In the genomic region with DNA sequence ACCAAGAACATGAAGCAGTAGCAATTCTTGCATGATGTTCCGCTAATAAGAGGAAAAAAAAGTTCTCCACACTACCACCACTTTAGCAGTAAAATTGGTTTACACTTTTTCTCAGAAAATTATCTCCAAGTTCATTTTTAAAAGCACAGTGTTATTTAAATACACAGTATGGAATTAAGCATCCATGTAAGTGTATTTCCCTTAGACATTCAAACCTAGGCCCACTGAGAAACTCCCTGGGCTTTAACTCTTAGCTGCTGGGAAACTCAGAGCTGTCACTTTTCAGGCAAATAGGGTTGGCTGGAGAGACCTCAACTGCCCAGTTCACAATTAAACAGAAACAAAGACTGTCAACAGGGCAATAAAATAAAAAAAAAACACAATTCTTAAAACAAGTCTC, we compare ENCODE assay signal across 9 cellular contexts. TPM values are rescaled to one million over a fixed set of nuclear protein-coding genes. Genes with fewer than 3 reads are reported as not detected.
DNase-seq lines count a peak whose midpoint lies in the region; ATAC-seq and TF ChIP-seq lines count a peak whose summit lies in the region.
"Had no signal": no experiment of that assay in that cellular context is flagged by ENCODE, and none has a peak within 500 bp of the region (broad histone marks: within the 10 kb centered on the region; RNA-seq: fewer than 3 reads in every experiment).

No MANE protein-coding gene starts in this region.

- H3K27me3 ChIP-seq in CD8-positive, alpha-beta memory T cell (ENCODE audit: insufficient read depth, low read length, poor library complexity, severe bottlenecking), result no peaks in the 10 kb centered on the region
- H3K27me3 ChIP-seq in RWPE2 (ENCODE audit: insufficient read depth, poor library complexity, severe bottlenecking), result no peaks in the 10 kb centered on the region
- H3K27me3 ChIP-seq in esophagus muscularis mucosa, result no peaks in the 10 kb centered on the region
- no peaks in the 10 kb centered on the region for H3K27me3 ChIP-seq in psoas muscle (ENCODE audit: insufficient read depth in 3 of 3, low read length in 2 of 3)

- H3K9me3 Mint-ChIP-seq in CD8-positive, alpha-beta memory T cell, result peaks cover 0 to 2% (median 0%) of the 10 kb centered on the region in 5 donors

- H3K4me3 Mint-ChIP-seq in CD8-positive, alpha-beta memory T cell, result peak overlapping the region; percentile 30 to 96 (median 85)

- peak overlapping the region in 5 of 8 donors; percentile 40 to 98 (median 72) for H3K27ac Mint-ChIP-seq in CD8-positive, alpha-beta memory T cell

- H3K36me3 Mint-ChIP-seq in CD8-positive, alpha-beta memory T cell, result peaks cover 0 to 11% (median 3%) of the 10 kb centered on the region in 3 donors

- H3K4me3 ChIP-seq in CD8-positive, alpha-beta memory T cell (ENCODE audit: low read length), result peak overlapping the region; percentile 8
- no peak overlapping the region for H3K4me3 ChIP-seq in RWPE2 (ENCODE audit: severe bottlenecking)
- H3K4me3 ChIP-seq in esophagus muscularis mucosa, result peak overlapping the region; percentile 79 to 90 (median 86)
- H3K4me3 ChIP-seq in psoas muscle, result peak overlapping the region; percentile 79

- TF ChIP-seq CTCF in RWPE2 (IDR thresholded peaks at IDR 0.05; ENCODE audit: poor library complexity, severe bottlenecking) (no peak), esophagus muscularis mucosa (IDR thresholded peaks at IDR 0.05) (no peak), psoas muscle (IDR thresholded peaks at IDR 0.05) (no peak)

- H3K27ac ChIP-seq in CD8-positive, alpha-beta memory T cell (ENCODE audit: low read depth, low read length), result no peak overlapping the region
- H3K27ac ChIP-seq in RWPE2 (ENCODE audit: poor library complexity, severe bottlenecking) (peak overlapping the region; percentile 84), esophagus muscularis mucosa (replicated peaks in 1 of 4) (peak overlapping the region; percentile 89 to 98 (median 94)), psoas muscle (peak overlapping the region; percentile 79)

- no peaks in the 10 kb centered on the region for H3K9me3 ChIP-seq in CD8-positive, alpha-beta memory T cell (ENCODE audit: low read length)
- H3K9me3 ChIP-seq in RWPE2 (ENCODE audit: severe bottlenecking) (no peaks in the 10 kb centered on the region), esophagus muscularis mucosa (no peaks in the 10 kb centered on the region), psoas muscle (no peaks in the 10 kb centered on the region)

- POLR2A ChIA-PET in CD8-positive, alpha-beta memory T cell (lab: Charles Lee), result interaction anchor here (1.7 kb wide), 1 partner anchor 9 kb away, joined by 9 read pairs; no protein-coding TSS in a partner anchor

- 33% methylated on average over 1 of the region's 1 CpG for WGBS in esophagus muscularis mucosa
- 79 to 89% (median 87%) methylated on average over 1 of the region's 1 CpG for WGBS in psoas muscle, 3 donors

- no peak for ATAC-seq in RWPE2 (ENCODE audit: low read depth)
- ATAC-seq in psoas muscle, result no peak
- no peak for ATAC-seq in HG02884 (IDR thresholded peaks at IDR 0.05; ENCODE audit: unreplicated experiment)

- no peaks in the 10 kb centered on the region for H3K36me3 ChIP-seq in CD8-positive, alpha-beta memory T cell (ENCODE audit: insufficient read depth, low read length)
- H3K36me3 ChIP-seq in RWPE2 (ENCODE audit: low read depth), result no peaks in the 10 kb centered on the region; the same call in 1 of the 2 replicates
- H3K36me3 ChIP-seq in esophagus muscularis mucosa, result no peaks in the 10 kb centered on the region
- no peaks in the 10 kb centered on the region for H3K36me3 ChIP-seq in psoas muscle (ENCODE audit: insufficient read depth in 1 of 2, low read depth in 1 of 2)

- H3K27me3 Mint-ChIP-seq in CD8-positive, alpha-beta memory T cell, result peaks cover 6 to 19% of the 10 kb centered on the region in 2 donors

- peaks cover 32 to 56% (median 51%) of the 10 kb centered on the region in 3 donors for H3K4me1 Mint-ChIP-seq in CD8-positive, alpha-beta memory T cell

- TF ChIP-seq POLR2A in esophagus muscularis mucosa (IDR thresholded peaks at IDR 0.05; ENCODE audit: low read depth), result no peak

- TF ChIP-seq EP300 in esophagus muscularis mucosa (IDR thresholded peaks at IDR 0.05), result no peak

- intact Hi-C loops in esophagus muscularis mucosa (cut with DNase I), result no loop called here
- intact Hi-C loops in psoas muscle (cut with DNase I), result no loop called here

- H3K4me1 ChIP-seq in CD8-positive, alpha-beta memory T cell (ENCODE audit: insufficient read depth, low read length), result peaks cover 33% of the 10 kb centered on the region
- H3K4me1 ChIP-seq in RWPE2 (ENCODE audit: insufficient read depth, poor library complexity, severe bottlenecking), result peaks cover 40% of the 10 kb centered on the region
- H3K4me1 ChIP-seq in esophagus muscularis mucosa, result peaks cover 13 to 64% (median 52%) of the 10 kb centered on the region in 4 donors
- peaks cover 29% of the 10 kb centered on the region for H3K4me1 ChIP-seq in psoas muscle

- DNase-seq in CD8-positive, alpha-beta memory T cell, result no peak
- DNase-seq in RWPE2 (ENCODE audit: low spot score) (no peak), esophagus muscularis mucosa (ENCODE audit: extremely low spot score) (no peak), psoas muscle (no peak), GF-D8 (lab: John Stamatoyannopoulos, UW) (no peak), NCI-H748 (lab: John Stamatoyannopoulos, UW; ENCODE audit: unreplicated experiment) (no peak), islet precursor cell (no peak)
- DNase-seq: central memory CD4-positive, alpha-beta T cell had no signal

- CTCF ChIA-PET in CD8-positive, alpha-beta memory T cell (lab: Charles Lee), result interaction anchor here (1.2 kb wide), 1 partner anchor 39 kb away, joined by 3 read pairs; no protein-coding TSS in a partner anchor

RNA-seq across cellular contexts. Expression of a gene that starts 2.7 kb away (rescaled TPM):
- 10 to 100 TPM; 17.1 to 19.8 TPM for total RNA-seq in CD8-positive, alpha-beta memory T cell
- polyA plus RNA-seq in CD8-positive, alpha-beta memory T cell, result 7.5 TPM
- total RNA-seq in esophagus muscularis mucosa (10 to 100 TPM; 64.0 to 80.4 (median 69.2) TPM), psoas muscle (10 to 100 TPM; 19.4 to 26.6 (median 24.3) TPM)
- polyA plus RNA-seq in psoas muscle, result 10 to 100 TPM in 2 of 3 donors, 1 to 10 TPM in 1; 8.3 to 26.3 (median 12.2) TPM
